Comparison of ENCODE assay signal across 8 cellular contexts in the genomic region with DNA sequence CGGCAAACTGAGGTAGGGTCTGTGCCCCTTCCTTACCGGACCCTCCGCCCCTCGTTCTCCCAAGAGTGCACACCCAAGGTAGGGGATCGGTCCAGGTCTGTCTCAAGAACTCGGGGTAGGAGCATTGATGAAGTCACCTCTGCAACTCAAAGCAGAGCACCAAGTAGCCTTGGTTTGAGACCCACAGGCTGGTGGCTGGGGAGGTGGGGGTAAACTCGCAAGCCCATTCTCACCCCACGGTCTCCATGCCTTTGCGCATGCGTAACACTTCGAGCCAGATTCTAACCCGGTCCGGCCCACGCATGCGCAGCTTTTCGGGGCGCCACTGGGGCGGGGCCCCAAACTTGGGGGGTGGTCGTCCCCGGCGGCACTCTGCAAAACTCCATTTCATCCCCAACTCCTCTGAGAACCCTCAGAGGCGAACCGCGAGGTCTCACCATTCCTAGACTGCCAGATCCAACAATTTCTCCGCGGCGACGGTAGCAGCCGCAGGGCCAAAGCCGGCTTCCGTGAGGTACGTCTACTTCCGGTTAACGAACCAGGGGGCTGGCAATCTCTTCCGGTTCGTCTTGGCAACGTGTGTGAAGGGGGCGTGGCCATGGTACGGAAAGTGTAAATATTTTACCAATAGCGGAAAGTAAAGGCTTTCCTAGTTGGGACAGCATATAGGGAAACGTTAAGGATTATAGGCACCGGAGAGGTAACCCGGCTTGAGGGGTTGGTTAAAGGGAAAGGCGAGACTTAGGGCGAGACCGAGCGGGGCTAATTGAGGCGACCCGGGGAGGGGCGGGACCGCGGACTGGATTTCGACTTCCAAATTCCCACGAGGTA. TPM values are rescaled to one million over a fixed set of nuclear protein-coding genes. Genes with fewer than 3 reads are reported as not detected.
DNase-seq lines count a peak whose midpoint lies in the region; ATAC-seq and TF ChIP-seq lines count a peak whose summit lies in the region.

A gene with protein sequence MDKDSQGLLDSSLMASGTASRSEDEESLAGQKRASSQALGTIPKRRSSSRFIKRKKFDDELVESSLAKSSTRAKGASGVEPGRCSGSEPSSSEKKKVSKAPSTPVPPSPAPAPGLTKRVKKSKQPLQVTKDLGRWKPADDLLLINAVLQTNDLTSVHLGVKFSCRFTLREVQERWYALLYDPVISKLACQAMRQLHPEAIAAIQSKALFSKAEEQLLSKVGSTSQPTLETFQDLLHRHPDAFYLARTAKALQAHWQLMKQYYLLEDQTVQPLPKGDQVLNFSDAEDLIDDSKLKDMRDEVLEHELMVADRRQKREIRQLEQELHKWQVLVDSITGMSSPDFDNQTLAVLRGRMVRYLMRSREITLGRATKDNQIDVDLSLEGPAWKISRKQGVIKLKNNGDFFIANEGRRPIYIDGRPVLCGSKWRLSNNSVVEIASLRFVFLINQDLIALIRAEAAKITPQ (minus strand): TSS at position 532 of the 831 bp plus-strand sequence. CDS start 1,411 bp downstream, outside the sequence.

- H3K9me3 Mint-ChIP-seq in activated CD4-positive, alpha-beta memory T cell treated with anti-CD3 and anti-CD28 coated beads for 36 hours: no peaks in the 10 kb centered on the region

- peak; percentile 84 for ATAC-seq in GM19372 (IDR thresholded peaks at IDR 0.05; ENCODE audit: low read depth, unreplicated experiment)
- peak; percentile 70 for ATAC-seq in HG03571 (IDR thresholded peaks at IDR 0.05; ENCODE audit: unreplicated experiment)

- 0 to 1% methylated on average over 53 to 54 of the region's 54 CpGs for WGBS in lower leg skin, 2 donors

- intact Hi-C loops in activated CD4-positive, alpha-beta memory T cell treated with anti-CD3 and anti-CD28 coated beads for 36 hours (cut with micrococcal nuclease): loop anchor here (1.0 to 2.0 kb wide), 3 partner anchors 54 to 201 kb away; a partner anchor contains a TSS
- intact Hi-C loops in lower leg skin (cut with DNase I; ENCODE audit: low total_unique reads): no loop called here

- H3K36me3 Mint-ChIP-seq in activated CD4-positive, alpha-beta memory T cell treated with anti-CD3 and anti-CD28 coated beads for 36 hours: peaks cover 11% of the 10 kb centered on the region

- peak within 1 kb of the TSS; percentile 96 for H3K27ac Mint-ChIP-seq in activated CD4-positive, alpha-beta memory T cell treated with anti-CD3 and anti-CD28 coated beads for 36 hours

- CTCF ChIA-PET in activated CD4-positive, alpha-beta memory T cell treated with anti-CD3 and anti-CD28 coated beads for 36 hours (lab: Charles Lee): interaction anchor here (0.6 to 1.5 kb wide), 11 partner anchors 13 to 220 kb away, joined by 3 to 7 read pairs (median 4); a partner anchor contains a TSS

- peaks cover 11 to 32% of the 10 kb centered on the region in 2 donors for H3K36me3 ChIP-seq in duodenal mucosa (ENCODE audit: control insufficient read depth in 1 of 2, insufficient read depth in 2 of 2, low read length in 2 of 2)

- no peaks in the 10 kb centered on the region for H3K27me3 ChIP-seq in duodenal mucosa (ENCODE audit: control insufficient read depth in 1 of 2, insufficient read depth in 2 of 2, low read length in 2 of 2)

- peak within 1 kb of the TSS; percentile 98 for H3K4me3 Mint-ChIP-seq in activated CD4-positive, alpha-beta memory T cell treated with anti-CD3 and anti-CD28 coated beads for 36 hours

- H3K27me3 Mint-ChIP-seq in activated CD4-positive, alpha-beta memory T cell treated with anti-CD3 and anti-CD28 coated beads for 36 hours: no peaks in the 10 kb centered on the region

- H3K9ac ChIP-seq in duodenal mucosa (ENCODE audit: low read depth in 1 of 2, low read length in 2 of 2): peak within 1 kb of the TSS; percentile 84 to 90

- peak within 1 kb of the TSS; percentile 81 for H3K27ac ChIP-seq in duodenal mucosa (ENCODE audit: low read depth, low read length)

- peak; percentile 48 to 97 (median 86) for DNase-seq in C1 segment of cervical spinal cord (lab: John Stamatoyannopoulos, UW)
- DNase-seq in NCI-H82 (lab: John Stamatoyannopoulos, UW): peak; percentile 97
- peak; percentile 90 for DNase-seq in activated CD4-positive, alpha-beta memory T cell treated with anti-CD3 and anti-CD28 coated beads for 36 hours
- DNase-seq in lower leg skin (ENCODE audit: low spot score in 2 of 2): peak; percentile 89 to 97
- DNase-seq in stimulated activated CD4-positive, alpha-beta T cell treated with anti-CD3 and anti-CD28 coated beads, Interleukin-4, amount 100 ng/mL, for 48 hours (ENCODE audit: low read depth in 2 of 2): peak; percentile 84 to 86

- POLR2A ChIA-PET in activated CD4-positive, alpha-beta memory T cell treated with anti-CD3 and anti-CD28 coated beads for 36 hours (lab: Charles Lee): interaction anchor here (0.5 to 2.5 kb wide), 5 partner anchors 15 to 315 kb away, joined by 3 to 7 read pairs (median 4); a partner anchor contains a TSS

- H3K4me3 ChIP-seq in duodenal mucosa (ENCODE audit: low read depth in 1 of 2, low read length in 2 of 2) (peak within 1 kb of the TSS; percentile 93 to 99), lower leg skin (ENCODE audit: low read depth, poor library complexity, severe bottlenecking) (peak within 1 kb of the TSS; percentile 78)

- no peak for TF ChIP-seq CTCF in lower leg skin (IDR thresholded peaks at IDR 0.05)

- no peaks in the 10 kb centered on the region for H3K9me3 ChIP-seq in duodenal mucosa (ENCODE audit: control insufficient read depth in 1 of 2, low read length in 2 of 2)

- H3K4me1 Mint-ChIP-seq in activated CD4-positive, alpha-beta memory T cell treated with anti-CD3 and anti-CD28 coated beads for 36 hours (ENCODE audit: low read depth): peaks cover 47% of the 10 kb centered on the region

- peaks cover 14 to 16% of the 10 kb centered on the region in 2 donors for H3K4me1 ChIP-seq in duodenal mucosa (ENCODE audit: control insufficient read depth in 1 of 2, insufficient read depth in 2 of 2, low read length in 2 of 2)

- TF ChIP-seq POLR2A in lower leg skin (IDR thresholded peaks at IDR 0.05): no peak

RNA-seq across cellular contexts. Expression of the gene that starts here (rescaled TPM):
- total RNA-seq in activated CD4-positive, alpha-beta memory T cell treated with anti-CD3 and anti-CD28 coated beads for 36 hours: 10 to 100 TPM; 52.3 to 56.8 TPM
- 10 to 100 TPM; 38.5 to 53.8 (median 41.5) TPM for total RNA-seq in lower leg skin

Comparison
In these comparisons a context has a peak if more than half of its experiments do, and no peak if none do; other contexts are left out.
1. Peak in every context shown above with its lines: DNase-seq, ATAC-seq, H3K4me3 ChIP-seq and H3K27ac ChIP-seq.